ENCODE assay signal across 8 cellular contexts in the genomic region with DNA sequence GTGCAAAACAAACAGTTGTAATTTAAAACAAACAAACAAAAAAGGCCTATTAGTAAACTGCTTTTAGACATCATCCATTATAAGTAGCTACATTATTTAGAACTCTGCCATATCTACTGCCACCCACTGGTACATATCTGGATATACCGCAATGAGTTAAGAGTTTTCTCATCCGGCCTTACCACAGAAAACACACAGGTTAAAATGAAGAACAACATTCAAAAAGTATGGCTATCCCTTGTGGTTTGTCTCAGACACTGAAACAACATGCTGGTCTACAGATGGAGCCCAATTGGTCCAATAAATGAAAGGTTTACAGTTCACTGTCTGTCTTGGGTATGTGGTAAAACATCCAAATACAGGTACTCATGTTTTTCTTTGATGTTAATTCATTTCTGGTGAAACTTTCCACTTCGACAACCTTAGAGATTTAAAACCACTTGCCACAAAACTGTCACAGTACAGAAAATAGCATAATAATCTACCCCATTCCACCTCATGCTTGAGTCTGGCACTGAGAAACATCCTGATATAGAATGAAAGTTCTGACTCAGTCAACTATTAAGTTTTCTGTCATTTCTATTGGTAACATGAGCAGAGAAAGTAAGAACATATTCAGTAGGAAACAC.
DNase-seq lines count a peak whose midpoint lies in the region; ATAC-seq and TF ChIP-seq lines count a peak whose summit lies in the region.

No MANE protein-coding gene starts in this region.

- H2AFZ ChIP-seq in OCI-LY1 (ENCODE audit: low read length): no peak overlapping the region

- no peak overlapping the region for H3K4me2 ChIP-seq in OCI-LY1 (ENCODE audit: low read length)

- H3K4me3 Mint-ChIP-seq in neural crest cell: no peak overlapping the region

- H3K27me3 Mint-ChIP-seq in neural crest cell (ENCODE audit: low read depth): no peaks in the 10 kb centered on the region

- H3K36me3 ChIP-seq in OCI-LY1 (ENCODE audit: insufficient read depth, low read length): no peaks in the 10 kb centered on the region

- H3K9me3 ChIP-seq in OCI-LY1 (ENCODE audit: low read length): no peaks in the 10 kb centered on the region

- H3K27ac ChIP-seq in OCI-LY1 (ENCODE audit: low read depth, low read length, poor library complexity, severe bottlenecking): peak overlapping the region; percentile 39

- no peaks in the 10 kb centered on the region for H4K20me1 ChIP-seq in OCI-LY1 (ENCODE audit: insufficient read depth, low read length)

- H3K79me2 ChIP-seq in OCI-LY1 (ENCODE audit: insufficient read depth, low read length): no peaks in the 10 kb centered on the region

- TF ChIP-seq CTCF in OCI-LY1 (IDR thresholded peaks at IDR 0.05; ENCODE audit: low read length) (peak; percentile 66), neural crest cell (conservative IDR thresholded peaks at IDR 0.05) (peak; percentile 68)

- no peaks in the 10 kb centered on the region for H3K27me3 ChIP-seq in OCI-LY1 (ENCODE audit: insufficient read depth, low read length)

- H3K9me2 ChIP-seq in OCI-LY1 (ENCODE audit: low read depth, low read length): no peaks in the 10 kb centered on the region

- H3K36me3 Mint-ChIP-seq in neural crest cell (ENCODE audit: low read depth): peaks cover 15% of the 10 kb centered on the region

- ATAC-seq in GM19023 (IDR thresholded peaks at IDR 0.05; ENCODE audit: unreplicated experiment): peak; percentile 96
- ATAC-seq in HG03064 (IDR thresholded peaks at IDR 0.05; ENCODE audit: low read depth, unreplicated experiment): peak; percentile 95

- H3K9ac ChIP-seq in OCI-LY1 (ENCODE audit: low read length): no peak overlapping the region

- H3K4me3 ChIP-seq in OCI-LY1 (ENCODE audit: low read depth, low read length, poor library complexity, severe bottlenecking): no peak overlapping the region

- DNase-seq in NCI-H82 (lab: John Stamatoyannopoulos, UW) (peak; percentile 22), NCI-H82 treated with DMSO at 0.1 percent for 48 hours (lab: John Stamatoyannopoulos, UW; ENCODE audit: unreplicated experiment) (no peak), dermis blood vessel endothelial cell (peak; percentile 63), neural crest cell (ENCODE audit: low read depth, low spot score) (no peak), NCI-H1436 (lab: John Stamatoyannopoulos, UW) (no peak)

- H3K9me3 Mint-ChIP-seq in neural crest cell: peaks cover 12% of the 10 kb centered on the region

- no peak overlapping the region for H3K27ac Mint-ChIP-seq in neural crest cell (ENCODE audit: unreplicated experiment)

- H3F3A ChIP-seq in OCI-LY1 (ENCODE audit: insufficient read depth, low read length): no peaks in the 10 kb centered on the region

- H3K4me1 ChIP-seq in OCI-LY1 (ENCODE audit: insufficient read depth, low read length, severe bottlenecking): peaks cover 16% of the 10 kb centered on the region

- H3K4me1 Mint-ChIP-seq in neural crest cell: no peaks in the 10 kb centered on the region

Comparison
In these comparisons a context has a peak if more than half of its experiments do, and no peak if none do; other contexts are left out.
1. DNase-seq: peak in NCI-H82 (single experiment) and dermis blood vessel endothelial cell (single experiment); none in NCI-H82 treated with DMSO at 0.1 percent for 48 hours (single experiment), neural crest cell (single experiment) and NCI-H1436 (single experiment).